18 cellular contexts compared by ENCODE assay signal in the genomic region with DNA sequence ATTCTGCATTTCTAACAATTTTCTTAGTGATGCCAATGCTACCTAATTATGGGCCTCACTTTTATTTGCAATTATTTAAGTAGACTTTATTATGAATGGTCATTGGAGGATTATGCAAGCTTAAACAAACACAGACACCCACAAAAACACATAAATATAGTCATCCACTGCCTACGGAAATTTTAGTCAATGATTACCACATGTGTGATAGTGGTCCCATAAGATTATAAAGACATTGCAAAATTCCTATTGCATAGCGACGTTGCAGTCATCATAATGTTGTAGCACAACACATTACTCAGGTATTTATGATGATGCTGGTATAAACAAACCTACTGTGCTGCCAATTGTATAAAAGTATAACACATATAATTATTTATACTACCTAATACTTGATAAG.
DNase-seq lines count a peak whose midpoint lies in the region; ATAC-seq and TF ChIP-seq lines count a peak whose summit lies in the region.
"Had no signal": no experiment of that assay in that cellular context is flagged by ENCODE, and none has a peak within 500 bp of the region (broad histone marks: within the 10 kb centered on the region; RNA-seq: fewer than 3 reads in every experiment).

No MANE protein-coding gene starts in this region.

- H3K9me3 Mint-ChIP-seq in activated T-cell treated with anti-CD3 and anti-CD28 coated beads, Interleukin-2, amount 50 U/mL, for 4 hours: no peaks in the 10 kb centered on the region
- H3K9me3 Mint-ChIP-seq: central memory CD8-positive, alpha-beta T cell had no signal

- no peaks in the 10 kb centered on the region for H3K9me3 ChIP-seq in upper lobe of right lung

- H3K27me3 ChIP-seq in upper lobe of right lung: no peaks in the 10 kb centered on the region

- H3K27ac ChIP-seq in upper lobe of right lung: no peak overlapping the region
- H3K27ac ChIP-seq: left ventricle myocardium inferior had no signal

- no peaks in the 10 kb centered on the region for H3K36me3 Mint-ChIP-seq in activated T-cell treated with anti-CD3 and anti-CD28 coated beads, Interleukin-2, amount 50 U/mL, for 4 hours (ENCODE audit: insufficient read depth)

- ATAC-seq in activated T-cell treated with anti-CD3 and anti-CD28 coated beads, Interleukin-2, amount 50 U/mL, for 4 hours: no peak
- no peak for ATAC-seq in upper lobe of right lung
- ATAC-seq: HepG2, T-helper 17 cell had no signal

- intact Hi-C loops in upper lobe of right lung (cut with DNase I): no loop called here

- TF ChIP-seq CTCF in epithelial cell of esophagus (IDR thresholded peaks at IDR 0.05; ENCODE audit: insufficient read depth, low read depth, low read length, missing control alignments) (no peak), upper lobe of right lung (IDR thresholded peaks at IDR 0.05) (no peak)

- no peak overlapping the region for H3K4me3 Mint-ChIP-seq in activated T-cell treated with anti-CD3 and anti-CD28 coated beads, Interleukin-2, amount 50 U/mL, for 4 hours
- H3K4me3 Mint-ChIP-seq: central memory CD8-positive, alpha-beta T cell; T-helper 17 cell had no signal

- H3K4me3 ChIP-seq in epithelial cell of esophagus (ENCODE audit: low read length) (no peak overlapping the region), upper lobe of right lung (no peak overlapping the region)
- H3K4me3 ChIP-seq: left ventricle myocardium inferior had no signal

- no peaks in the 10 kb centered on the region for H3K4me1 Mint-ChIP-seq in activated T-cell treated with anti-CD3 and anti-CD28 coated beads, Interleukin-2, amount 50 U/mL, for 4 hours (ENCODE audit: low read depth)
- H3K4me1 Mint-ChIP-seq: central memory CD8-positive, alpha-beta T cell had no signal

- H3K4me1 ChIP-seq in upper lobe of right lung: no peaks in the 10 kb centered on the region
- H3K4me1 ChIP-seq: left ventricle myocardium inferior had no signal

- peak; percentile 87 for DNase-seq in ELR (ENCODE audit: low read depth)
- DNase-seq in NCI-H226: peak; percentile 55
- DNase-seq in epithelial cell of esophagus (ENCODE audit: low read depth): peak; percentile 95
- peak; percentile 50 for DNase-seq in kidney tubule cell (ENCODE audit: low spot score)
- no peak for DNase-seq in activated CD4-positive, alpha-beta T cell treated with anti-CD3 and anti-CD28 coated beads, Interleukin-2, amount 50 U/mL, for 4 hours
- DNase-seq in activated gamma-delta T cell treated with Interleukin-2 at 50 U/mL for 16 hours: no peak
- no peak for DNase-seq in activated T-cell treated with anti-CD3 and anti-CD28 coated beads, Interleukin-2, amount 50 U/mL, for 4 hours
- no peak for DNase-seq in upper lobe of right lung
- DNase-seq: activated CD4-positive, CD25-positive, alpha-beta regulatory T cell; activated CD8-positive, alpha-beta memory T cell treated with anti-CD3 and anti-CD28 coated beads for 24 hours; effector CD4-positive, alpha-beta T cell; left ventricle myocardium inferior; NCI-H187; SHP77 treated with DMSO at 0.1 percent for 48 hours; substantia nigra; T-helper 17 cell had no signal

- H3K36me3 ChIP-seq in upper lobe of right lung: no peaks in the 10 kb centered on the region
- H3K36me3 ChIP-seq: left ventricle myocardium inferior had no signal

- no peaks in the 10 kb centered on the region for H3K27me3 Mint-ChIP-seq in activated T-cell treated with anti-CD3 and anti-CD28 coated beads, Interleukin-2, amount 50 U/mL, for 4 hours (ENCODE audit: low read depth)
- H3K27me3 Mint-ChIP-seq: central memory CD8-positive, alpha-beta T cell; T-helper 17 cell had no signal

Comparison
In these comparisons a context has a peak if more than half of its experiments do, and no peak if none do; other contexts are left out.
1. DNase-seq: peak in ELR (single experiment), NCI-H226 (single experiment), epithelial cell of esophagus (single experiment) and kidney tubule cell (single experiment); none in activated CD4-positive, alpha-beta T cell treated with anti-CD3 and anti-CD28 coated beads, Interleukin-2, amount 50 U/mL, for 4 hours (0 of 2), activated gamma-delta T cell treated with Interleukin-2 at 50 U/mL for 16 hours (single experiment), activated T-cell treated with anti-CD3 and anti-CD28 coated beads, Interleukin-2, amount 50 U/mL, for 4 hours (single experiment) and upper lobe of right lung (single experiment).